ENCODE assay signal across 14 cellular contexts in the genomic region with DNA sequence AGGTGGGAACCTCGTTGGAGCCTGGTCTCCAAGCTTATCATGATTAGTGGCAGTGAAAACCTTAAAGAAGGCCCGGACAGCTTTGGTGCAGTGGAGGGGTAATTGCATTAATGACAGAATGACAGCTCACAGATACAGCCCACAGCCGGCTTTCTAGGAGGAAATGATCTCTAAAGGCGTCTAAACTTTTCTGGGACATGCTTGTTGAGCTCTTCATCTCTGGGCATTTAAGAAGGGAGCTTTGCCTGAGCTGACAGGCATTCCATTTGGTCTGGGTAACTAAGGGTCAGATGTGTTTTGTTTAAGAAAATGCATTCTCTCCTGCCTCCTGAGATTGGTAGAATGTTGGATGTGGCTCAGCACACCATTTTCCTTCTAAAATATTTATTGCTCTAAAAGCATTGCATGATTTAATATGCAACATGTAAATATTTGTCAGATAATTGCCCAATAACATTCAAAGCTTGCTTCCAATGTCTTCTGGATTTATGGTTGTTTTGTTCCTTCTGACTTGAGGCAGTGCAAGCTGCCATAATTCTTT. TPM values are rescaled to one million over a fixed set of nuclear protein-coding genes. Genes with fewer than 3 reads are reported as not detected.
DNase-seq lines count a peak whose midpoint lies in the region; ATAC-seq, FAIRE-seq and TF ChIP-seq lines count a peak whose summit lies in the region.
"Had no signal": no experiment of that assay in that cellular context is flagged by ENCODE, and none has a peak within 500 bp of the region (broad histone marks: within the 10 kb centered on the region; RNA-seq: fewer than 3 reads in every experiment).

No MANE protein-coding gene starts in this region.

- H3K4me3 ChIP-seq in AG04450 (ENCODE audit: low read depth, low read length) (peak overlapping the region; percentile 18), adipocyte (ENCODE audit: low read length) (peak overlapping the region; percentile 90)

- peak overlapping the region; percentile 31 for H3K27ac ChIP-seq in AG04450 (ENCODE audit: low read depth, low read length)
- H3K27ac ChIP-seq in caudate nucleus (ENCODE audit: low read depth, low read length): no peak overlapping the region

- H3K27me3 ChIP-seq in AG04450 (ENCODE audit: control insufficient read depth, insufficient read depth, low read length): no peaks in the 10 kb centered on the region
- H3K27me3 ChIP-seq in adipocyte (replicated peaks; ENCODE audit: control insufficient read depth, insufficient read depth, low read length): no peaks in the 10 kb centered on the region

- DNase-seq in AG04450 (ENCODE audit: low read depth, low spot score) (peak; percentile 55), GM19239 (ENCODE audit: insufficient read length, low spot score) (no peak), adipocyte (ENCODE audit: low read depth) (peak; percentile 74), memory B cell (ENCODE audit: low spot score in 2 of 2) (no peak), caudate nucleus (lab: John Stamatoyannopoulos, UW) (no peak), UCSD-AML1 (lab: John Stamatoyannopoulos, UW; ENCODE audit: unreplicated experiment) (no peak), NCI-H510A (lab: John Stamatoyannopoulos, UW) (no peak)
- no peak for DNase-seq in activated T-cell treated with anti-CD3 and anti-CD28 coated beads, Interleukin-2, amount 50 U/mL, for 4 hours
- DNase-seq: naive thymus-derived CD8-positive, alpha-beta T cell; NCI-H748 treated with DMSO at 0.1 percent for 48 hours had no signal

- POLR2A ChIA-PET in AG04450 (lab: Yijun Ruan, JAX): interaction anchor here (0.5 to 2.1 kb wide), 7 partner anchors 17 to 270 kb away, joined by 3 to 10 read pairs (median 5); no protein-coding TSS in a partner anchor

- no peak for TF ChIP-seq CTCF in AG04450 (IDR thresholded peaks at IDR 0.05; ENCODE audit: low read depth, low read length)

- no peak for ATAC-seq in memory B cell (ENCODE audit: low read depth)
- ATAC-seq in activated T-cell treated with anti-CD3 and anti-CD28 coated beads, Interleukin-2, amount 50 U/mL, for 4 hours: no peak
- ATAC-seq: naive thymus-derived CD8-positive, alpha-beta T cell; stimulated activated effector memory CD8-positive, alpha-beta T cell treated with anti-CD3 and anti-CD28 coated beads, Interleukin-12 subunit alpha, Interleukin-12 subunit beta, amount 100 ng/mL, for 72 hours had no signal

- H3K36me3 Mint-ChIP-seq in memory B cell: peaks cover 3% of the 10 kb centered on the region
- H3K36me3 Mint-ChIP-seq in activated T-cell treated with anti-CD3 and anti-CD28 coated beads, Interleukin-2, amount 50 U/mL, for 4 hours (ENCODE audit: insufficient read depth): no peaks in the 10 kb centered on the region
- H3K36me3 Mint-ChIP-seq: naive thymus-derived CD8-positive, alpha-beta T cell had no signal

- H3K36me3 ChIP-seq in adipocyte (ENCODE audit: control insufficient read depth, insufficient read depth, low read length, severe bottlenecking): peaks cover 2% of the 10 kb centered on the region

- H3K4me3 Mint-ChIP-seq in memory B cell: peak overlapping the region; percentile 96
- no peak overlapping the region for H3K4me3 Mint-ChIP-seq in activated T-cell treated with anti-CD3 and anti-CD28 coated beads, Interleukin-2, amount 50 U/mL, for 4 hours
- H3K4me3 Mint-ChIP-seq: CD14-positive monocyte; naive thymus-derived CD8-positive, alpha-beta T cell had no signal

- peak overlapping the region; percentile 76 for H3K9ac ChIP-seq in adipocyte (ENCODE audit: low read length)

- no peaks in the 10 kb centered on the region for H3K27me3 Mint-ChIP-seq in memory B cell
- peaks cover 6% of the 10 kb centered on the region for H3K27me3 Mint-ChIP-seq in activated T-cell treated with anti-CD3 and anti-CD28 coated beads, Interleukin-2, amount 50 U/mL, for 4 hours (ENCODE audit: low read depth)

- H3K9me3 Mint-ChIP-seq in memory B cell: no peaks in the 10 kb centered on the region
- H3K9me3 Mint-ChIP-seq in activated T-cell treated with anti-CD3 and anti-CD28 coated beads, Interleukin-2, amount 50 U/mL, for 4 hours: no peaks in the 10 kb centered on the region
- H3K9me3 Mint-ChIP-seq: naive thymus-derived CD8-positive, alpha-beta T cell; stimulated activated effector memory CD8-positive, alpha-beta T cell treated with anti-CD3 and anti-CD28 coated beads, Interleukin-12 subunit alpha, Interleukin-12 subunit beta, amount 100 ng/mL, for 72 hours had no signal

- peak overlapping the region; percentile 95 for H3K27ac Mint-ChIP-seq in memory B cell

- FAIRE-seq in GM19239 (lab: Jason Lieb, UNC): peak; percentile 18
- FAIRE-seq: endothelial cell of umbilical vein, keratinocyte had no signal

- H3K4me1 Mint-ChIP-seq in memory B cell: peaks cover 35% of the 10 kb centered on the region
- H3K4me1 Mint-ChIP-seq in activated T-cell treated with anti-CD3 and anti-CD28 coated beads, Interleukin-2, amount 50 U/mL, for 4 hours (ENCODE audit: low read depth): peaks cover 15% of the 10 kb centered on the region

- H3K4me1 ChIP-seq in adipocyte (ENCODE audit: control insufficient read depth, insufficient read depth, low read length): peaks cover 34% of the 10 kb centered on the region

- CTCF ChIA-PET in AG04450 (lab: Charles Lee): interaction anchor here (1.3 to 4.3 kb wide), 4 partner anchors 40 to 116 kb away, joined by 3 to 28 read pairs (median 4); no protein-coding TSS in a partner anchor

- peaks cover 8% of the 10 kb centered on the region; the same call in 1 of the 2 replicates for H3K9me3 ChIP-seq in AG04450 (ENCODE audit: control insufficient read depth, insufficient read depth, low read length)
- no peaks in the 10 kb centered on the region for H3K9me3 ChIP-seq in adipocyte (ENCODE audit: control insufficient read depth, low read length)

RNA-seq across cellular contexts. Expression of a gene that starts 4.0 kb away (rescaled TPM):
- polyA plus RNA-seq in AG04450 (2011; rRNA removed): 4.6 and 4.8 TPM in 2 replicates
- polyA minus RNA-seq in AG04450 (2011; rRNA and poly(A)+ RNA removed): 18.4 and 18.5 TPM in 2 replicates
- 10 to 100 TPM in 1 of 3 donors, 1 to 10 TPM in 2; 7.7 to 20.2 (median 9.7) TPM for total RNA-seq in activated T-cell treated with anti-CD3 and anti-CD28 coated beads, Interleukin-2, amount 50 U/mL, for 4 hours
- polyA plus RNA-seq: CD14-positive monocyte had no signal

Comparison
In these comparisons a context has a peak if more than half of its experiments do, and no peak if none do; other contexts are left out.
1. DNase-seq: peak in AG04450 (single experiment) and adipocyte (single experiment); none in GM19239 (single experiment), memory B cell (0 of 2), caudate nucleus (0 of 61), activated T-cell treated with anti-CD3 and anti-CD28 coated beads, Interleukin-2, amount 50 U/mL, for 4 hours (single experiment), UCSD-AML1 (single experiment) and NCI-H510A (single experiment).